In genomic region chr1:71304125-71304524, GRCh38 we compare ENCODE assay signal across 14 cellular contexts.
A peak's percentile ranks its signal among the peaks of the same experiment; 100 is the strongest.
DNase-seq lines count a peak whose midpoint lies in the region; ATAC-seq and TF ChIP-seq lines count a peak whose summit lies in the region.
"Had no signal": no experiment of that assay in that cellular context is flagged by ENCODE, and none has a peak within 500 bp of the region (broad histone marks: within the 10 kb centered on the region; RNA-seq: fewer than 3 reads in every experiment).

No MANE protein-coding gene starts in this region.

- peak; percentile 2 to 38 for DNase-seq in HL-60 (ENCODE audit: low read depth in 1 of 2, low spot score in 1 of 2)
- DNase-seq in SK-N-MC (ENCODE audit: low read depth, low spot score): peak; percentile 57
- DNase-seq in iris pigment epithelial cell (ENCODE audit: low read depth): peak; percentile 27
- no peak for DNase-seq in suprapubic skin (ENCODE audit: low spot score in 2 of 2)
- no peak for DNase-seq in activated T-cell treated with anti-CD3 and anti-CD28 coated beads, Interleukin-2, amount 50 U/mL, for 72 hours
- DNase-seq in kidney glomerular epithelial cell (lab: John Stamatoyannopoulos, UW): no peak
- DNase-seq: C1 segment of cervical spinal cord, EL, KG1, NCI-H1417, NCI-H2171 treated with DMSO at 0.1 percent for 48 hours, SK-N-SH had no signal

- WGBS in suprapubic skin: 53% methylated on average over 3 of the region's 3 CpGs

- H3K36me3 ChIP-seq in ACC112 (ENCODE audit: insufficient read depth, low read length) (no peaks in the 10 kb centered on the region), SK-N-MC (ENCODE audit: insufficient read depth, low read length) (no peaks in the 10 kb centered on the region), suprapubic skin (no peaks in the 10 kb centered on the region)

- H3K9me3 Mint-ChIP-seq in activated T-cell treated with anti-CD3 and anti-CD28 coated beads, Interleukin-2, amount 50 U/mL, for 72 hours: peaks cover 0 to 2% of the 10 kb centered on the region in 2 donors

- H3K4me3 Mint-ChIP-seq in activated T-cell treated with anti-CD3 and anti-CD28 coated beads, Interleukin-2, amount 50 U/mL, for 72 hours: no peak overlapping the region

- no peak overlapping the region for H3K27ac Mint-ChIP-seq in activated T-cell treated with anti-CD3 and anti-CD28 coated beads, Interleukin-2, amount 50 U/mL, for 72 hours

- H3K9me3 ChIP-seq in SK-N-MC (ENCODE audit: low read depth, low read length) (no peaks in the 10 kb centered on the region), suprapubic skin (no peaks in the 10 kb centered on the region)
- H3K9me3 ChIP-seq: SK-N-SH had no signal

- H3K36me3 Mint-ChIP-seq in activated T-cell treated with anti-CD3 and anti-CD28 coated beads, Interleukin-2, amount 50 U/mL, for 72 hours (ENCODE audit: insufficient read depth in 2 of 2): no peaks in the 10 kb centered on the region

- no peaks in the 10 kb centered on the region for H3K4me1 Mint-ChIP-seq in activated T-cell treated with anti-CD3 and anti-CD28 coated beads, Interleukin-2, amount 50 U/mL, for 72 hours (ENCODE audit: low read depth)

- H3K4me3 ChIP-seq in ACC112 (ENCODE audit: low read depth, low read length) (no peak overlapping the region), HL-60 (replicated peaks; ENCODE audit: insufficient read depth, low read length) (no peak overlapping the region), SK-N-MC (no peak overlapping the region), suprapubic skin (no peak overlapping the region)

- TF ChIP-seq CTCF in HL-60 (IDR thresholded peaks at IDR 0.05; ENCODE audit: insufficient read depth, low read length) (no peak), suprapubic skin (IDR thresholded peaks at IDR 0.05) (no peak)

- no peak for TF ChIP-seq POLR2A in suprapubic skin (IDR thresholded peaks at IDR 0.05)

- peaks cover 26% of the 10 kb centered on the region for H3K4me1 ChIP-seq in ACC112 (ENCODE audit: control insufficient read depth, insufficient read depth, low read length, unreplicated experiment)
- H3K4me1 ChIP-seq in suprapubic skin: no peaks in the 10 kb centered on the region

- TF ChIP-seq EP300 in suprapubic skin (IDR thresholded peaks at IDR 0.05): no peak

- no peak for ATAC-seq in HG02870 (IDR thresholded peaks at IDR 0.05; ENCODE audit: unreplicated experiment)
- ATAC-seq in activated T-cell treated with anti-CD3 and anti-CD28 coated beads, Interleukin-2, amount 50 U/mL, for 72 hours (replicated peaks in 1 of 2): no peak

- no peaks in the 10 kb centered on the region for H3K79me2 ChIP-seq in ACC112 (ENCODE audit: control insufficient read depth, insufficient read depth, low read length, unreplicated experiment)

- H3K27me3 ChIP-seq in ACC112 (ENCODE audit: insufficient read depth, low read length) (no peaks in the 10 kb centered on the region), HL-60 (ENCODE audit: insufficient read depth, poor library complexity, severe bottlenecking) (no peaks in the 10 kb centered on the region), suprapubic skin (no peaks in the 10 kb centered on the region)

- peak overlapping the region; percentile 68 for H2AFZ ChIP-seq in ACC112 (ENCODE audit: low read length, unreplicated experiment)

- H3K27ac ChIP-seq in ACC112 (ENCODE audit: low read depth, low read length) (peak overlapping the region; percentile 57), HL-60 (replicated peaks) (no peak overlapping the region), SK-N-MC (peak overlapping the region; percentile 58), suprapubic skin (no peak overlapping the region)

- H3K9ac ChIP-seq in SK-N-MC (ENCODE audit: insufficient read length): no peak overlapping the region
- H3K9ac ChIP-seq: SK-N-SH had no signal

- no peaks in the 10 kb centered on the region for H3K27me3 Mint-ChIP-seq in activated T-cell treated with anti-CD3 and anti-CD28 coated beads, Interleukin-2, amount 50 U/mL, for 72 hours (ENCODE audit: low read depth)

Comparison
In these comparisons a context has a peak if more than half of its experiments do, and no peak if none do; other contexts are left out.
1. H3K27ac ChIP-seq: peak in ACC112 (single experiment) and SK-N-MC (single experiment); none in HL-60 (single experiment) and suprapubic skin (single experiment).
2. DNase-seq: peak in HL-60 (2 of 2), SK-N-MC (single experiment) and iris pigment epithelial cell (single experiment); none in suprapubic skin (0 of 2), activated T-cell treated with anti-CD3 and anti-CD28 coated beads, Interleukin-2, amount 50 U/mL, for 72 hours (0 of 2) and kidney glomerular epithelial cell (single experiment).